In genomic region chr2:216671791-216672343, GRCh38 we compare ENCODE assay signal across 17 cellular contexts. TPM values are rescaled to one million over a fixed set of nuclear protein-coding genes. Genes with fewer than 3 reads are reported as not detected.
DNase-seq lines count a peak whose midpoint lies in the region; ATAC-seq, FAIRE-seq and TF ChIP-seq lines count a peak whose summit lies in the region.
"Had no signal": no experiment of that assay in that cellular context is flagged by ENCODE, and none has a peak within 500 bp of the region (broad histone marks: within the 10 kb centered on the region; RNA-seq: fewer than 3 reads in every experiment).

No MANE protein-coding gene starts in this region.

- H2AFZ ChIP-seq in K562 (ENCODE audit: low read depth, low read length) (no peak overlapping the region), osteoblast (ENCODE audit: low read length) (no peak overlapping the region)
- H2AFZ ChIP-seq: GM23248 had no signal

- no peak for TF ChIP-seq POLR2A in K562 (conservative IDR thresholded peaks at IDR 0.05)

- TF ChIP-seq EP300 in K562 (IDR thresholded peaks at IDR 0.05; ENCODE audit: low read length) = no peak

- no peaks in the 10 kb centered on the region for H3K36me3 ChIP-seq in H7 (replicated peaks; ENCODE audit: control insufficient read depth, insufficient read depth, low read length)
- no peaks in the 10 kb centered on the region for H3K36me3 ChIP-seq in K562 (ENCODE audit: control insufficient read depth, insufficient read depth, low read length)
- no peaks in the 10 kb centered on the region for H3K36me3 ChIP-seq in osteoblast (ENCODE audit: insufficient read depth, low read length)
- no peaks in the 10 kb centered on the region for H3K36me3 ChIP-seq in urinary bladder (ENCODE audit: insufficient read depth)
- H3K36me3 ChIP-seq: SJCRH30 had no signal

- in situ Hi-C loops in K562 (cut with MboI) = loop anchor here (25.0 kb wide), 1 partner anchor 460 kb away; no protein-coding TSS in a partner anchor

- CTCF ChIA-PET in K562 (lab: Yijun Ruan, JAX; ENCODE audit: low intra/inter-chr PET ratio) = no interaction called here

- H3K9ac ChIP-seq in K562 (ENCODE audit: insufficient read depth in 1 of 2, low read depth in 2 of 2, low read length in 2 of 2) = no peak overlapping the region
- H3K9ac ChIP-seq: GM23248 had no signal

- H3K4me3 ChIP-seq in H7 (ENCODE audit: insufficient read depth, low read depth, low read length) (no peak overlapping the region), K562 (no peak overlapping the region), osteoblast (ENCODE audit: insufficient read depth, low read length) (no peak overlapping the region), urinary bladder (ENCODE audit: low read depth, low read length) (no peak overlapping the region)
- H3K4me3 ChIP-seq: GM23248, SJCRH30 had no signal

- no peak for TF ChIP-seq CTCF in K562 (IDR thresholded peaks at IDR 0.05 in 2 of 3, conservative IDR thresholded peaks at IDR 0.05 in 1 of 3; ENCODE audit: insufficient read depth in 2 of 3, low read depth in 1 of 3, low read length in 3 of 3)
- no peak for TF ChIP-seq CTCF in osteoblast (IDR thresholded peaks at IDR 0.05; ENCODE audit: extremely low read depth, low read depth, low read length)

- intact Hi-C loops in K562 (cut with micrococcal nuclease) = no loop called here

- H3K27me3 ChIP-seq in H7 (ENCODE audit: control insufficient read depth, insufficient read depth, low read length) = no peaks in the 10 kb centered on the region
- peaks cover 4 to 58% of the 10 kb centered on the region in 2 experiments; a peak in 3 of 5 replicates for H3K27me3 ChIP-seq in K562 (ENCODE audit: control insufficient read depth in 2 of 2, insufficient read depth in 2 of 2, low read length in 2 of 2)
- H3K27me3 ChIP-seq in osteoblast (ENCODE audit: insufficient read depth, low read length) = peaks cover 45% of the 10 kb centered on the region
- H3K27me3 ChIP-seq: SJCRH30 had no signal

- H3K79me2 ChIP-seq in K562 (ENCODE audit: control insufficient read depth, insufficient read depth, low read length) = no peaks in the 10 kb centered on the region
- no peaks in the 10 kb centered on the region for H3K79me2 ChIP-seq in osteoblast (ENCODE audit: insufficient read depth, low read length)

- POLR2A ChIA-PET in K562 (lab: Yijun Ruan, JAX) = no interaction called here

- H3K27ac ChIP-seq in K562 (ENCODE audit: extremely low read depth, low read depth, low read length) = no peak overlapping the region
- H3K27ac ChIP-seq in osteoblast (ENCODE audit: low read depth, low read length) = no peak overlapping the region
- H3K27ac ChIP-seq in urinary bladder (ENCODE audit: low read depth) = peak overlapping the region; percentile 30
- H3K27ac ChIP-seq: GM23248, SJCRH30 had no signal

- H3K4me1 ChIP-seq in K562 (replicated peaks in 1 of 2; ENCODE audit: control insufficient read depth in 2 of 2, insufficient read depth in 2 of 2, low read length in 2 of 2) (no peaks in the 10 kb centered on the region), osteoblast (ENCODE audit: insufficient read depth, low read length) (no peaks in the 10 kb centered on the region), urinary bladder (ENCODE audit: insufficient read depth) (no peaks in the 10 kb centered on the region)
- H3K4me1 ChIP-seq: SJCRH30 had no signal

- 20% methylated on average over 11 of the region's 12 CpGs for WGBS in K562 (ENCODE audit: insufficient coverage, low coverage, missing lambda C conversion rate)
- whole genome bisulfite sequencing in urinary bladder = 74% methylated on average over 12 of the region's 12 CpGs

- no peaks in the 10 kb centered on the region for H3K9me1 ChIP-seq in K562 (ENCODE audit: control insufficient read depth, insufficient read depth, low read length)

- no peaks in the 10 kb centered on the region for H4K20me1 ChIP-seq in K562 (replicated peaks; ENCODE audit: control insufficient read depth, insufficient read depth, low read length)
- no peaks in the 10 kb centered on the region for H4K20me1 ChIP-seq in osteoblast (ENCODE audit: insufficient read depth, low read length)

- no peak overlapping the region for H3K4me2 ChIP-seq in K562 (ENCODE audit: insufficient read depth, low read length)
- no peak overlapping the region for H3K4me2 ChIP-seq in osteoblast (ENCODE audit: insufficient read depth, low read length)

- H3K9me3 ChIP-seq in K562 (replicated peaks; ENCODE audit: control insufficient read depth, insufficient read depth, low read depth, low read length) (no peaks in the 10 kb centered on the region), osteoblast (ENCODE audit: low read depth, low read length) (no peaks in the 10 kb centered on the region)
- H3K9me3 ChIP-seq: SJCRH30 had no signal

- TF ChIP-seq RAD21 in K562 (CRISPR knock-in tag; conservative IDR thresholded peaks at IDR 0.05 in 1 of 2, IDR thresholded peaks at IDR 0.05 in 1 of 2) = no peak

- DNase-seq in H7 (peak; percentile 30), K562 (ENCODE audit: extremely low read depth in 1 of 4, low spot score in 3 of 4) (no peak), osteoblast (ENCODE audit: insufficient read length, low spot score, missing footprints) (peak; percentile 37), NCI-H146 treated with DMSO at 0.1 percent for 48 hours (lab: John Stamatoyannopoulos, UW; ENCODE audit: unreplicated experiment) (no peak), NOMO-1 (lab: John Stamatoyannopoulos, UW; ENCODE audit: unreplicated experiment in 2 of 2) (no peak), NCI-H69 (lab: John Stamatoyannopoulos, UW) (no peak)
- DNase-seq: ACHN, AML-193, DND-41, GM23248, HCEC 1CT, NCI-H1105, NCI-H1694, NCI-H2081 treated with DMSO at 0.1 percent for 48 hours, NCI-H446 treated with DMSO at 0.1 percent for 48 hours, SJCRH30 had no signal

- FAIRE-seq in K562 (lab: Jason Lieb, UNC) = no peak

- ATAC-seq in K562 = no peak

- BruUV-seq in K562 (replicated peaks; lab: Mats Ljungman, UMichigan) = no TSS peak

RNA-seq across cellular contexts. Expression of gene IGFBP5, which starts 23.5 kb away (rescaled TPM):
- 2.9 and 10.2 TPM in 2 replicates for total RNA-seq in H7 (2014; rRNA removed; shearing (Covaris generic))
- total RNA-seq in K562 (2011; cell fraction: chromatin; rRNA removed; ENCODE audit: low replicate concordance) = 0.05 TPM in 1 of 2 replicates, not detected in the other
- total RNA-seq in K562 (2011; cell fraction: nucleolus; rRNA removed) = 0.17 TPM in 1 of 2 replicates, not detected in the other
- total RNA-seq in K562 (2011; cell fraction: nucleoplasm; rRNA removed) = 0.29 TPM in 1 of 2 replicates, not detected in the other
- not detected in 2 replicates for total RNA-seq in K562 (2014; rRNA removed)
- total RNA-seq in K562 (2014; rRNA removed; fragmentation: Illumina TruSeq; extraction: Trizol) = not detected in 2 replicates
- total RNA-seq in K562 (2015; rRNA removed; fragmentation: Illumina TruSeq; extraction: Trizol) = not detected in 2 replicates
- total RNA-seq in K562 (2021) = 1.9 and 2.5 TPM in 2 replicates
- 0.01 and 0.05 TPM in 2 replicates for polyA plus RNA-seq in K562 (2011; rRNA removed)
- under 0.01 and 0.28 TPM in 2 replicates for polyA plus RNA-seq in K562 (2011; cell fraction: cytosol; rRNA removed)
- 0.01 and 0.40 TPM in 2 replicates for polyA plus RNA-seq in K562 (2011; cell fraction: nucleus; rRNA removed)
- polyA plus RNA-seq in K562 (2012) = 0.04 and 0.08 TPM in 2 replicates
- polyA plus RNA-seq in K562 (2014; fragmentation: Illumina TruSeq; extraction: Trizol) = not detected in 2 replicates
- polyA plus RNA-seq in K562 (2014; fragmentation: Nextera tagmentation; extraction: Ambion mirVana) = not detected
- 0.03 and 0.49 TPM in 2 replicates for polyA plus RNA-seq in K562 (2014; rRNA removed)
- polyA minus RNA-seq in K562 (2011; rRNA and poly(A)+ RNA removed) = 0.03 and 0.04 TPM in 2 replicates
- polyA minus RNA-seq in K562 (2011; cell fraction: cytosol; rRNA and poly(A)+ RNA removed) = not detected in 2 replicates
- under 0.01 TPM in 1 of 2 replicates, not detected in the other for polyA minus RNA-seq in K562 (2011; cell fraction: nucleus; rRNA and poly(A)+ RNA removed)
- total RNA-seq in osteoblast = 12.3 and 29.5 TPM in 2 replicates
- 159 TPM for total RNA-seq in urinary bladder
- 516 TPM for polyA plus RNA-seq in urinary bladder

RNA-seq across cellular contexts. Expression of gene IGFBP2, which starts 38.6 kb away (rescaled TPM):
- total RNA-seq in H7 (2014; rRNA removed; shearing (Covaris generic)) = 848 and 859 TPM in 2 replicates
- total RNA-seq in K562 (2011; cell fraction: chromatin; rRNA removed; ENCODE audit: low replicate concordance) = not detected in 2 replicates
- not detected in 2 replicates for total RNA-seq in K562 (2011; cell fraction: nucleolus; rRNA removed)
- not detected in 2 replicates for total RNA-seq in K562 (2011; cell fraction: nucleoplasm; rRNA removed)
- total RNA-seq in K562 (2014; rRNA removed) = not detected in 2 replicates
- total RNA-seq in K562 (2014; rRNA removed; fragmentation: Illumina TruSeq; extraction: Trizol) = not detected in 2 replicates
- 0.23 TPM in 1 of 2 replicates, not detected in the other for total RNA-seq in K562 (2015; rRNA removed; fragmentation: Illumina TruSeq; extraction: Trizol)
- 0.85 and 0.93 TPM in 2 replicates for total RNA-seq in K562 (2021)
- not detected in 2 replicates for polyA plus RNA-seq in K562 (2011; rRNA removed)
- polyA plus RNA-seq in K562 (2011; cell fraction: cytosol; rRNA removed) = 0.06 and 0.31 TPM in 2 replicates
- polyA plus RNA-seq in K562 (2011; cell fraction: nucleus; rRNA removed) = not detected in 2 replicates
- 0.29 and 0.76 TPM in 2 replicates for polyA plus RNA-seq in K562 (2012)
- not detected in 2 replicates for polyA plus RNA-seq in K562 (2014; fragmentation: Illumina TruSeq; extraction: Trizol)
- polyA plus RNA-seq in K562 (2014; fragmentation: Nextera tagmentation; extraction: Ambion mirVana) = not detected
- polyA plus RNA-seq in K562 (2014; rRNA removed) = not detected in 2 replicates
- polyA minus RNA-seq in K562 (2011; rRNA and poly(A)+ RNA removed) = not detected in 2 replicates
- not detected in 2 replicates for polyA minus RNA-seq in K562 (2011; cell fraction: cytosol; rRNA and poly(A)+ RNA removed)
- not detected in 2 replicates for polyA minus RNA-seq in K562 (2011; cell fraction: nucleus; rRNA and poly(A)+ RNA removed)
- total RNA-seq in osteoblast = 6.5 and 11.2 TPM in 2 replicates
- 136 TPM for total RNA-seq in urinary bladder
- polyA plus RNA-seq in urinary bladder = 162 TPM

Comparison
In these comparisons a context has a peak if more than half of its experiments do, and no peak if none do; other contexts are left out.
1. DNase-seq: peak in H7 (single experiment) and osteoblast (single experiment); none in K562 (0 of 4), NCI-H146 treated with DMSO at 0.1 percent for 48 hours (single experiment), NOMO-1 (0 of 2) and NCI-H69 (single experiment).
2. RNA of gene IGFBP2, which starts 38.6 kb away (total RNA-seq): 848 to 859 TPM in H7 and 136 TPM in urinary bladder (single experiment); 6.5 to 11.2 TPM in osteoblast and 0.23 to 0.93 TPM in K562; every median in the first group is over 10 times any median in the second.